In genomic region chr3:43879166-43879565, GRCh38 we compare ENCODE assay signal across 8 cellular contexts.
DNase-seq lines count a peak whose midpoint lies in the region; ATAC-seq and TF ChIP-seq lines count a peak whose summit lies in the region.

No MANE protein-coding gene starts in this region.

- H3K9me2 ChIP-seq in HCT116 (ENCODE audit: insufficient read depth) = no peaks in the 10 kb centered on the region

- no peak for TF ChIP-seq EP300 in tibial nerve (IDR thresholded peaks at IDR 0.05)

- BruUV-seq in HCT116 (replicated peaks; lab: Mats Ljungman, UMichigan) = no TSS peak

- peak; percentile 74 for TF ChIP-seq RAD21 in HCT116 (IDR thresholded peaks at IDR 0.05; ENCODE audit: low read depth)

- H4K20me1 ChIP-seq in HCT116 (ENCODE audit: insufficient read depth) = no peaks in the 10 kb centered on the region

- no peaks in the 10 kb centered on the region for H3K27me3 ChIP-seq in HCT116 (ENCODE audit: insufficient read depth, low read length)
- H3K27me3 ChIP-seq in left lung = no peaks in the 10 kb centered on the region
- no peaks in the 10 kb centered on the region for H3K27me3 ChIP-seq in tibial nerve

- H3K4me1 ChIP-seq in HCT116 (ENCODE audit: control insufficient read depth in 1 of 2, insufficient read depth in 2 of 2, low read length in 2 of 2) = peaks cover 5 to 20% of the 10 kb centered on the region in 2 experiments; a peak in 3 of 4 replicates
- no peaks in the 10 kb centered on the region for H3K4me1 ChIP-seq in left lung
- no peaks in the 10 kb centered on the region for H3K4me1 ChIP-seq in tibial nerve

- DNase-seq in DMS153 (lab: John Stamatoyannopoulos, UW) (peak; percentile 54), HCT116 (ENCODE audit: low read depth, low spot score) (peak; percentile 58), SW480 (ENCODE audit: low spot score) (peak; percentile 61), left lung (no peak), cerebellar cortex (ENCODE audit: low spot score) (no peak), tibial nerve (ENCODE audit: low spot score in 2 of 2) (no peak)

- POLR2A ChIA-PET in HCT116 (lab: Charles Lee) = no interaction called here

- RAD21 ChIA-PET in HCT116 (lab: Charles Lee; ENCODE audit: low non-redundant PET in 1 of 2, low total read pairs in 2 of 2, uncharacterized antibody in 2 of 2, unreplicated experiment in 2 of 2) = no interaction called here

- peak overlapping the region; percentile 36 for H2AFZ ChIP-seq in HCT116 (ENCODE audit: low read depth, low read length, poor library complexity, severe bottlenecking)

- no peaks in the 10 kb centered on the region for H3K79me2 ChIP-seq in HCT116 (ENCODE audit: insufficient read depth, low read length)

- no peak overlapping the region for H3K9ac ChIP-seq in HCT116 (ENCODE audit: low read length)

- H3K36me3 ChIP-seq in HCT116 (ENCODE audit: control insufficient read depth in 1 of 2, insufficient read depth in 2 of 2, low read length in 2 of 2) (no peaks in the 10 kb centered on the region), left lung (no peaks in the 10 kb centered on the region), tibial nerve (no peaks in the 10 kb centered on the region)

- TF ChIP-seq CTCF in HCT116 (IDR thresholded peaks at IDR 0.05 in 2 of 3, conservative IDR thresholded peaks at IDR 0.05 in 1 of 3; ENCODE audit: borderline replicate concordance in 1 of 3, insufficient read depth in 1 of 3, low read depth in 2 of 3, low read length in 2 of 3) (peak; percentile 58 to 63 (median 59); a peak in 5 of 6 replicates), left lung (IDR thresholded peaks at IDR 0.05) (no peak), tibial nerve (IDR thresholded peaks at IDR 0.05) (no peak)

- ATAC-seq in HCT116 (peak; percentile 94), left lung (peak; percentile 83), HG03469 (IDR thresholded peaks at IDR 0.05; ENCODE audit: unreplicated experiment) (no peak), HG03460 (IDR thresholded peaks at IDR 0.05; ENCODE audit: unreplicated experiment) (no peak)

- H3K4me2 ChIP-seq in HCT116 (ENCODE audit: low read length) = peak overlapping the region; percentile 18; the same call in 1 of the 2 replicates

- H3K4me3 ChIP-seq in HCT116 (replicated peaks in 1 of 2; ENCODE audit: low read depth in 1 of 2, low read length in 2 of 2) (no peak overlapping the region), left lung (no peak overlapping the region), tibial nerve (no peak overlapping the region)

- WGBS in tibial nerve, 2 donors = 31 to 46% methylated on average over 4 of the region's 4 CpGs

- CTCF ChIA-PET in HCT116 (lab: Charles Lee) = interaction anchor here (0.9 to 2.6 kb wide), 10 partner anchors 14 to 358 kb away, joined by 3 to 10 read pairs (median 3); no protein-coding TSS in a partner anchor

- no peak overlapping the region for H3K27ac ChIP-seq in HCT116 (ENCODE audit: low read depth, low read length)
- no peak overlapping the region for H3K27ac ChIP-seq in left lung
- H3K27ac ChIP-seq in tibial nerve = no peak overlapping the region

- TF ChIP-seq POLR2A in HCT116 (IDR thresholded peaks at IDR 0.05; ENCODE audit: borderline replicate concordance, extremely low read depth, insufficient read depth, insufficient read length) (no peak), tibial nerve (IDR thresholded peaks at IDR 0.05) (no peak)

- intact Hi-C loops in HCT116 (cut with micrococcal nuclease) (loop anchor here (2.0 to 10.0 kb wide), 3 partner anchors 236 to 334 kb away; no protein-coding TSS in a partner anchor), left lung (cut with DNase I) (no loop called here)

- H3K9me3 ChIP-seq in HCT116 (ENCODE audit: control insufficient read depth in 1 of 2, insufficient read depth in 1 of 2, low read depth in 1 of 2, low read length in 2 of 2) (no peaks in the 10 kb centered on the region), left lung (no peaks in the 10 kb centered on the region), tibial nerve (no peaks in the 10 kb centered on the region)

TF ChIP-seq in HCT116, 20 proteins besides CTCF, POLR2A, EP300 and RAD21:
- peak; percentile 89 for TF ChIP-seq EGR1 (IDR thresholded peaks at IDR 0.05; ENCODE audit: low read depth)
- TF ChIP-seq ZNF274 (IDR thresholded peaks at IDR 0.05; ENCODE audit: low read depth, low read length) = no peak
TF ChIP-seq in HCT116: peak in this region for 1.

Comparison
In these comparisons a context has a peak if more than half of its experiments do, and no peak if none do; other contexts are left out.
1. DNase-seq: peak in DMS153 (single experiment), HCT116 (single experiment) and SW480 (single experiment); none in left lung (0 of 2), cerebellar cortex (single experiment) and tibial nerve (0 of 2).
2. ATAC-seq: peak in HCT116 (single experiment) and left lung (single experiment); none in HG03469 (single experiment) and HG03460 (single experiment).
3. CTCF ChIP-seq: peak in HCT116 (3 of 3); none in left lung (0 of 2) and tibial nerve (0 of 5).